Comparison of ENCODE assay signal across 1 cellular context in the genomic region with DNA sequence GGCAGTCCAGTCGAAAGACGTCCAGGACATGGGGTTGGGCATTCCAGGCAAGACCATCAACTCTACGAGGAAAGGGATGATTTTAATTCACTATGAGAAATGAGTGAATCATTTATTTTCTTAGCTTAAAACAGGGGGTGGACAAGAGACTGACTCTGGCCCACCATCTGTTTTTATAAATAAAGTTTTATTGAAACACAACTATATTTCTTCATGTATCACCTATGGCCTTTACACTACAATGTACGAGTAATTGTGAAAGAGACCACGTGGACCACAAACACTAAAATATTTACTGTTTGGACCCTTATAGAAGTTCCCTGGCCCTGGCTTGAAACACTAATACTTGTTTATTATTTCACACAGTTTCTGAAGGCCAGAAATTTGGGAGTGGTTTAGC.
A peak's percentile ranks its signal among the peaks of the same experiment; 100 is the strongest.
TF ChIP-seq lines count a peak whose summit lies in the region.

No MANE protein-coding gene starts in this region.

TF ChIP-seq in HepG2, 621 proteins besides CTCF, POLR2A, EP300 and RAD21 (continued from another document):
- TF ChIP-seq, protein P1, sequence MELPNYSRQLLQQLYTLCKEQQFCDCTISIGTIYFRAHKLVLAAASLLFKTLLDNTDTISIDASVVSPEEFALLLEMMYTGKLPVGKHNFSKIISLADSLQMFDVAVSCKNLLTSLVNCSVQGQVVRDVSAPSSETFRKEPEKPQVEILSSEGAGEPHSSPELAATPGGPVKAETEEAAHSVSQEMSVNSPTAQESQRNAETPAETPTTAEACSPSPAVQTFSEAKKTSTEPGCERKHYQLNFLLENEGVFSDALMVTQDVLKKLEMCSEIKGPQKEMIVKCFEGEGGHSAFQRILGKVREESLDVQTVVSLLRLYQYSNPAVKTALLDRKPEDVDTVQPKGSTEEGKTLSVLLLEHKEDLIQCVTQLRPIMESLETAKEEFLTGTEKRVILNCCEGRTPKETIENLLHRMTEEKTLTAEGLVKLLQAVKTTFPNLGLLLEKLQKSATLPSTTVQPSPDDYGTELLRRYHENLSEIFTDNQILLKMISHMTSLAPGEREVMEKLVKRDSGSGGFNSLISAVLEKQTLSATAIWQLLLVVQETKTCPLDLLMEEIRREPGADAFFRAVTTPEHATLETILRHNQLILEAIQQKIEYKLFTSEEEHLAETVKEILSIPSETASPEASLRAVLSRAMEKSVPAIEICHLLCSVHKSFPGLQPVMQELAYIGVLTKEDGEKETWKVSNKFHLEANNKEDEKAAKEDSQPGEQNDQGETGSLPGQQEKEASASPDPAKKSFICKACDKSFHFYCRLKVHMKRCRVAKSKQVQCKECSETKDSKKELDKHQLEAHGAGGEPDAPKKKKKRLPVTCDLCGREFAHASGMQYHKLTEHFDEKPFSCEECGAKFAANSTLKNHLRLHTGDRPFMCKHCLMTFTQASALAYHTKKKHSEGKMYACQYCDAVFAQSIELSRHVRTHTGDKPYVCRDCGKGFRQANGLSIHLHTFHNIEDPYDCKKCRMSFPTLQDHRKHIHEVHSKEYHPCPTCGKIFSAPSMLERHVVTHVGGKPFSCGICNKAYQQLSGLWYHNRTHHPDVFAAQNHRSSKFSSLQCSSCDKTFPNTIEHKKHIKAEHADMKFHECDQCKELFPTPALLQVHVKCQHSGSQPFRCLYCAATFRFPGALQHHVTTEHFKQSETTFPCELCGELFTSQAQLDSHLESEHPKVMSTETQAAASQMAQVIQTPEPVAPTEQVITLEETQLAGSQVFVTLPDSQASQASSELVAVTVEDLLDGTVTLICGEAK (IDR thresholded peaks at IDR 0.05): peak; percentile 21; the same call in 1 of the 2 replicates
- TF ChIP-seq, protein P1 (CRISPR knock-in tag; IDR thresholded peaks at IDR 0.05): peak; percentile 65; the same call in 1 of the 2 replicates
- no peak for TF ChIP-seq RBM22 (optimal IDR thresholded peaks at IDR 0.05; ENCODE audit: low read length)
